1 cellular context compared by ENCODE assay signal in the genomic region with DNA sequence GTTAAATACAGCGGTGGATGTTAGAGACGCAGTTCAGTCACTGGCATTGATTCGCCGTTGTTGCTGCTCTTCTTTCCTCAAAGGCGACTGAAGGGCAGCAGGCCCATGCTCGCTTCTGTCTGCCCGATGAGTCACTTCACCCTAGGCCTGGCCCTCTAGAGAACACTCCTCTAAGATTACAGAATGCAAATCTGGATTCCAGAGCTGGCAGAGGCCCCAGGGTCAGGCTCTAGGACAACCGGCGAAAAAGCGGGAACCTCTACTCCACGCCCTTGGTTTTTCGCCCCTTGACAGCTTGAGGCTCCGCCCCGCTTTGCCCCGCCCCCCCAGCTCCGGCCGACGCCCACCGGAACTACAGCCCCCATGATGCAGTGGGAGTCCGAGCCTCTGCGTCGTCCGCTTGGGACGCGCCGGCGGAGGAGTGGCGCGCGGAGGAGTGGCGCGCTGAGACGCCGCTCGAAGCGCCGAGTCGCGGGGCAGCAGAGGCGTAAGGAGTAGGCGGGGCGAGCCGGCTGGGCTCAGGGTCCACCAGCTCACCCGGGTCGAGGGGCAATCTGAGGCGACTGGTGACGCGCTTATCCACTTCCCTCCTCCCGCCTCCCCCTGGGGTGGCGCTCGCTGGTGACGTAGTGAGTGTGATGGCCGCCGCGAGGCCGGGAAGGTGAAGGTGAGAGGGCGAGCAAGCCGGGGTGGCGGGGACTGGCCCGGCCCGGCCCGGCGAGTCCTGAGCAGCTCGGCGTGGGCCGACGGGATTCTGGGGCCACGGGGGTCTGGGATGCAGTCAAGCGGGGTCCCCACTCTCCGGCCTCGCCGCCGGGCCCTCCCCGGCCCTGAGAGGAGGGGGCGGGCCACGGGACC.
A peak's percentile ranks its signal among the peaks of the same experiment; 100 is the strongest.
TF ChIP-seq lines count a peak whose summit lies in the region.

A gene (plus strand): TSS at position 627 of the 858 bp plus-strand sequence. CDS start 8,725 bp downstream, outside the sequence.

TF ChIP-seq in H1, 55 proteins besides CTCF, POLR2A, EP300 and RAD21:
- TF ChIP-seq, protein P1, sequence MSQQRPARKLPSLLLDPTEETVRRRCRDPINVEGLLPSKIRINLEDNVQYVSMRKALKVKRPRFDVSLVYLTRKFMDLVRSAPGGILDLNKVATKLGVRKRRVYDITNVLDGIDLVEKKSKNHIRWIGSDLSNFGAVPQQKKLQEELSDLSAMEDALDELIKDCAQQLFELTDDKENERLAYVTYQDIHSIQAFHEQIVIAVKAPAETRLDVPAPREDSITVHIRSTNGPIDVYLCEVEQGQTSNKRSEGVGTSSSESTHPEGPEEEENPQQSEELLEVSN (IDR thresholded peaks at IDR 0.05): peak; percentile 68
- TF ChIP-seq KDM5A (IDR thresholded peaks at IDR 0.05; ENCODE audit: low read length) (peak; percentile 98), SIRT6 (IDR thresholded peaks at IDR 0.05; ENCODE audit: low read length) (no peak), SRF (IDR thresholded peaks at IDR 0.05; ENCODE audit: low read depth, low read length) (peak; percentile 83), SIX5 (IDR thresholded peaks at IDR 0.05; ENCODE audit: low read depth, low read length) (peak; percentile 55; the same call in 1 of the 2 replicates), SIN3A (conservative IDR thresholded peaks at IDR 0.05 in 1 of 2, IDR thresholded peaks at IDR 0.05 in 1 of 2; ENCODE audit: low read depth in 1 of 2, low read length in 2 of 2) (peak; percentile 63 to 78; a peak in 2 of 4 replicates), YY1 (IDR thresholded peaks at IDR 0.05; ENCODE audit: low read depth, low read length) (peak; percentile 97), RFX5 (IDR thresholded peaks at IDR 0.05; ENCODE audit: borderline replicate concordance, low read depth, low read length) (no peak), BCL11A (IDR thresholded peaks at IDR 0.05; ENCODE audit: low read depth in 2 of 2, low read length in 2 of 2) (no peak), JUN (IDR thresholded peaks at IDR 0.05; ENCODE audit: low read depth, low read length) (no peak), CHD2 (IDR thresholded peaks at IDR 0.05; ENCODE audit: low read length) (peak; percentile 59), GTF2F1 (IDR thresholded peaks at IDR 0.05; ENCODE audit: borderline replicate concordance, low read depth, low read length) (0 out of 2 replicates have a peak, but pooled peaks have one; percentile 20), JUND (IDR thresholded peaks at IDR 0.05; ENCODE audit: low read length) (peak; percentile 82), SAP30 (IDR thresholded peaks at IDR 0.05; ENCODE audit: insufficient read depth, insufficient replicate concordance, low read length) (peak; percentile 81), CBX8 (IDR thresholded peaks at IDR 0.05; ENCODE audit: borderline replicate concordance, low read depth, low read length) (no peak), CTBP2 (IDR thresholded peaks at IDR 0.05; ENCODE audit: borderline replicate concordance, insufficient read depth, insufficient read length, low read length) (peak; percentile 39), RBBP5 (IDR thresholded peaks at IDR 0.05; ENCODE audit: borderline replicate concordance, low read depth, low read length) (peak; percentile 92; the same call in 1 of the 2 replicates), POU5F1 (IDR thresholded peaks at IDR 0.05; ENCODE audit: low read depth, low read length) (no peak), KDM1A (IDR thresholded peaks at IDR 0.05; ENCODE audit: borderline replicate concordance, low read length) (no peak), CBX5 (IDR thresholded peaks at IDR 0.05; ENCODE audit: low read depth, low read length) (no peak), GABPA (IDR thresholded peaks at IDR 0.05; ENCODE audit: borderline replicate concordance, insufficient read depth, low read length) (no peak), TAF7 (optimal IDR thresholded peaks at IDR 0.05; ENCODE audit: borderline replicate concordance, low read depth, low read length) (peak; percentile 96), RNF2 (IDR thresholded peaks at IDR 0.05; ENCODE audit: borderline replicate concordance, low read depth, low read length, missing control alignments, poor library complexity, severe bottlenecking) (no peak), KDM4A (IDR thresholded peaks at IDR 0.05; ENCODE audit: low read depth, low read length, severe bottlenecking) (peak; percentile 100), MAFK (IDR thresholded peaks at IDR 0.05; ENCODE audit: low read depth, low read length) (no peak), ZNF274 (IDR thresholded peaks at IDR 0.05; ENCODE audit: borderline replicate concordance, extremely low read depth, low read length) (no peak), POLR2AphosphoS5 (IDR thresholded peaks at IDR 0.05; ENCODE audit: low read depth, low read length) (peak; percentile 96), CREB1 (IDR thresholded peaks at IDR 0.05) (peak; percentile 99), EGR1 (IDR thresholded peaks at IDR 0.05; ENCODE audit: borderline replicate concordance, low read depth, low read length) (no peak), BRCA1 (IDR thresholded peaks at IDR 0.05; ENCODE audit: low read depth, low read length) (0 out of 2 replicates have a peak, but pooled peaks have one; percentile 34), EZH2 (IDR thresholded peaks at IDR 0.05; ENCODE audit: low read depth, low read length, severe bottlenecking) (no peak), SP1 (IDR thresholded peaks at IDR 0.05; ENCODE audit: low read depth, low read length) (peak; percentile 68; the same call in 1 of the 2 replicates), CEBPB (IDR thresholded peaks at IDR 0.05; ENCODE audit: low read depth, low read length) (no peak), PHF8 (conservative IDR thresholded peaks at IDR 0.05; ENCODE audit: low read depth, low read length) (peak; percentile 98), NRF1 (IDR thresholded peaks at IDR 0.05; ENCODE audit: low read depth, low read length) (no peak), SP2 (IDR thresholded peaks at IDR 0.05; ENCODE audit: low read length) (no peak), SP4 (IDR thresholded peaks at IDR 0.05; ENCODE audit: low read length) (0 out of 2 replicates have a peak, but pooled peaks have one; percentile 26), TAF1 (IDR thresholded peaks at IDR 0.05; ENCODE audit: low read depth, low read length) (peak; percentile 99), TBP (IDR thresholded peaks at IDR 0.05; ENCODE audit: low read depth, low read length) (peak; percentile 92), ASH2L (IDR thresholded peaks at IDR 0.05; ENCODE audit: low read length) (peak; percentile 90), TEAD4 (IDR thresholded peaks at IDR 0.05; ENCODE audit: low read depth, low read length) (no peak), CHD1 (IDR thresholded peaks at IDR 0.05; ENCODE audit: low read depth, low read length) (no peak), FOSL1 (IDR thresholded peaks at IDR 0.05; ENCODE audit: insufficient read depth, low read depth, low read length) (no peak)
- TF ChIP-seq, protein P2, sequence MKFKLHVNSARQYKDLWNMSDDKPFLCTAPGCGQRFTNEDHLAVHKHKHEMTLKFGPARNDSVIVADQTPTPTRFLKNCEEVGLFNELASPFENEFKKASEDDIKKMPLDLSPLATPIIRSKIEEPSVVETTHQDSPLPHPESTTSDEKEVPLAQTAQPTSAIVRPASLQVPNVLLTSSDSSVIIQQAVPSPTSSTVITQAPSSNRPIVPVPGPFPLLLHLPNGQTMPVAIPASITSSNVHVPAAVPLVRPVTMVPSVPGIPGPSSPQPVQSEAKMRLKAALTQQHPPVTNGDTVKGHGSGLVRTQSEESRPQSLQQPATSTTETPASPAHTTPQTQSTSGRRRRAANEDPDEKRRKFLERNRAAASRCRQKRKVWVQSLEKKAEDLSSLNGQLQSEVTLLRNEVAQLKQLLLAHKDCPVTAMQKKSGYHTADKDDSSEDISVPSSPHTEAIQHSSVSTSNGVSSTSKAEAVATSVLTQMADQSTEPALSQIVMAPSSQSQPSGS (IDR thresholded peaks at IDR 0.05; ENCODE audit: low read length): no peak
- TF ChIP-seq, protein P3, sequence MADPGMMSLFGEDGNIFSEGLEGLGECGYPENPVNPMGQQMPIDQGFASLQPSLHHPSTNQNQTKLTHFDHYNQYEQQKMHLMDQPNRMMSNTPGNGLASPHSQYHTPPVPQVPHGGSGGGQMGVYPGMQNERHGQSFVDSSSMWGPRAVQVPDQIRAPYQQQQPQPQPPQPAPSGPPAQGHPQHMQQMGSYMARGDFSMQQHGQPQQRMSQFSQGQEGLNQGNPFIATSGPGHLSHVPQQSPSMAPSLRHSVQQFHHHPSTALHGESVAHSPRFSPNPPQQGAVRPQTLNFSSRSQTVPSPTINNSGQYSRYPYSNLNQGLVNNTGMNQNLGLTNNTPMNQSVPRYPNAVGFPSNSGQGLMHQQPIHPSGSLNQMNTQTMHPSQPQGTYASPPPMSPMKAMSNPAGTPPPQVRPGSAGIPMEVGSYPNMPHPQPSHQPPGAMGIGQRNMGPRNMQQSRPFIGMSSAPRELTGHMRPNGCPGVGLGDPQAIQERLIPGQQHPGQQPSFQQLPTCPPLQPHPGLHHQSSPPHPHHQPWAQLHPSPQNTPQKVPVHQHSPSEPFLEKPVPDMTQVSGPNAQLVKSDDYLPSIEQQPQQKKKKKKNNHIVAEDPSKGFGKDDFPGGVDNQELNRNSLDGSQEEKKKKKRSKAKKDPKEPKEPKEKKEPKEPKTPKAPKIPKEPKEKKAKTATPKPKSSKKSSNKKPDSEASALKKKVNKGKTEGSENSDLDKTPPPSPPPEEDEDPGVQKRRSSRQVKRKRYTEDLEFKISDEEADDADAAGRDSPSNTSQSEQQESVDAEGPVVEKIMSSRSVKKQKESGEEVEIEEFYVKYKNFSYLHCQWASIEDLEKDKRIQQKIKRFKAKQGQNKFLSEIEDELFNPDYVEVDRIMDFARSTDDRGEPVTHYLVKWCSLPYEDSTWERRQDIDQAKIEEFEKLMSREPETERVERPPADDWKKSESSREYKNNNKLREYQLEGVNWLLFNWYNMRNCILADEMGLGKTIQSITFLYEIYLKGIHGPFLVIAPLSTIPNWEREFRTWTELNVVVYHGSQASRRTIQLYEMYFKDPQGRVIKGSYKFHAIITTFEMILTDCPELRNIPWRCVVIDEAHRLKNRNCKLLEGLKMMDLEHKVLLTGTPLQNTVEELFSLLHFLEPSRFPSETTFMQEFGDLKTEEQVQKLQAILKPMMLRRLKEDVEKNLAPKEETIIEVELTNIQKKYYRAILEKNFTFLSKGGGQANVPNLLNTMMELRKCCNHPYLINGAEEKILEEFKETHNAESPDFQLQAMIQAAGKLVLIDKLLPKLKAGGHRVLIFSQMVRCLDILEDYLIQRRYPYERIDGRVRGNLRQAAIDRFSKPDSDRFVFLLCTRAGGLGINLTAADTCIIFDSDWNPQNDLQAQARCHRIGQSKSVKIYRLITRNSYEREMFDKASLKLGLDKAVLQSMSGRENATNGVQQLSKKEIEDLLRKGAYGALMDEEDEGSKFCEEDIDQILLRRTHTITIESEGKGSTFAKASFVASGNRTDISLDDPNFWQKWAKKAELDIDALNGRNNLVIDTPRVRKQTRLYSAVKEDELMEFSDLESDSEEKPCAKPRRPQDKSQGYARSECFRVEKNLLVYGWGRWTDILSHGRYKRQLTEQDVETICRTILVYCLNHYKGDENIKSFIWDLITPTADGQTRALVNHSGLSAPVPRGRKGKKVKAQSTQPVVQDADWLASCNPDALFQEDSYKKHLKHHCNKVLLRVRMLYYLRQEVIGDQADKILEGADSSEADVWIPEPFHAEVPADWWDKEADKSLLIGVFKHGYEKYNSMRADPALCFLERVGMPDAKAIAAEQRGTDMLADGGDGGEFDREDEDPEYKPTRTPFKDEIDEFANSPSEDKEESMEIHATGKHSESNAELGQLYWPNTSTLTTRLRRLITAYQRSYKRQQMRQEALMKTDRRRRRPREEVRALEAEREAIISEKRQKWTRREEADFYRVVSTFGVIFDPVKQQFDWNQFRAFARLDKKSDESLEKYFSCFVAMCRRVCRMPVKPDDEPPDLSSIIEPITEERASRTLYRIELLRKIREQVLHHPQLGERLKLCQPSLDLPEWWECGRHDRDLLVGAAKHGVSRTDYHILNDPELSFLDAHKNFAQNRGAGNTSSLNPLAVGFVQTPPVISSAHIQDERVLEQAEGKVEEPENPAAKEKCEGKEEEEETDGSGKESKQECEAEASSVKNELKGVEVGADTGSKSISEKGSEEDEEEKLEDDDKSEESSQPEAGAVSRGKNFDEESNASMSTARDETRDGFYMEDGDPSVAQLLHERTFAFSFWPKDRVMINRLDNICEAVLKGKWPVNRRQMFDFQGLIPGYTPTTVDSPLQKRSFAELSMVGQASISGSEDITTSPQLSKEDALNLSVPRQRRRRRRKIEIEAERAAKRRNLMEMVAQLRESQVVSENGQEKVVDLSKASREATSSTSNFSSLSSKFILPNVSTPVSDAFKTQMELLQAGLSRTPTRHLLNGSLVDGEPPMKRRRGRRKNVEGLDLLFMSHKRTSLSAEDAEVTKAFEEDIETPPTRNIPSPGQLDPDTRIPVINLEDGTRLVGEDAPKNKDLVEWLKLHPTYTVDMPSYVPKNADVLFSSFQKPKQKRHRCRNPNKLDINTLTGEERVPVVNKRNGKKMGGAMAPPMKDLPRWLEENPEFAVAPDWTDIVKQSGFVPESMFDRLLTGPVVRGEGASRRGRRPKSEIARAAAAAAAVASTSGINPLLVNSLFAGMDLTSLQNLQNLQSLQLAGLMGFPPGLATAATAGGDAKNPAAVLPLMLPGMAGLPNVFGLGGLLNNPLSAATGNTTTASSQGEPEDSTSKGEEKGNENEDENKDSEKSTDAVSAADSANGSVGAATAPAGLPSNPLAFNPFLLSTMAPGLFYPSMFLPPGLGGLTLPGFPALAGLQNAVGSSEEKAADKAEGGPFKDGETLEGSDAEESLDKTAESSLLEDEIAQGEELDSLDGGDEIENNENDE (IDR thresholded peaks at IDR 0.05; ENCODE audit: insufficient replicate concordance, low read length): no peak
- TF ChIP-seq, protein P4, sequence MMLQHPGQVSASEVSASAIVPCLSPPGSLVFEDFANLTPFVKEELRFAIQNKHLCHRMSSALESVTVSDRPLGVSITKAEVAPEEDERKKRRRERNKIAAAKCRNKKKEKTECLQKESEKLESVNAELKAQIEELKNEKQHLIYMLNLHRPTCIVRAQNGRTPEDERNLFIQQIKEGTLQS (IDR thresholded peaks at IDR 0.05; ENCODE audit: insufficient read depth, low read depth, low read length): peak; percentile 93
- TF ChIP-seq, protein P5, sequence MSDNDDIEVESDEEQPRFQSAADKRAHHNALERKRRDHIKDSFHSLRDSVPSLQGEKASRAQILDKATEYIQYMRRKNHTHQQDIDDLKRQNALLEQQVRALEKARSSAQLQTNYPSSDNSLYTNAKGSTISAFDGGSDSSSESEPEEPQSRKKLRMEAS (IDR thresholded peaks at IDR 0.05): peak; percentile 5; the same call in 1 of the 2 replicates
- TF ChIP-seq, protein P6, sequence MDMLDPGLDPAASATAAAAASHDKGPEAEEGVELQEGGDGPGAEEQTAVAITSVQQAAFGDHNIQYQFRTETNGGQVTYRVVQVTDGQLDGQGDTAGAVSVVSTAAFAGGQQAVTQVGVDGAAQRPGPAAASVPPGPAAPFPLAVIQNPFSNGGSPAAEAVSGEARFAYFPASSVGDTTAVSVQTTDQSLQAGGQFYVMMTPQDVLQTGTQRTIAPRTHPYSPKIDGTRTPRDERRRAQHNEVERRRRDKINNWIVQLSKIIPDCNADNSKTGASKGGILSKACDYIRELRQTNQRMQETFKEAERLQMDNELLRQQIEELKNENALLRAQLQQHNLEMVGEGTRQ (IDR thresholded peaks at IDR 0.05; ENCODE audit: low read length): no peak; the same call in 1 of the 2 replicates
